In the genomic region with DNA sequence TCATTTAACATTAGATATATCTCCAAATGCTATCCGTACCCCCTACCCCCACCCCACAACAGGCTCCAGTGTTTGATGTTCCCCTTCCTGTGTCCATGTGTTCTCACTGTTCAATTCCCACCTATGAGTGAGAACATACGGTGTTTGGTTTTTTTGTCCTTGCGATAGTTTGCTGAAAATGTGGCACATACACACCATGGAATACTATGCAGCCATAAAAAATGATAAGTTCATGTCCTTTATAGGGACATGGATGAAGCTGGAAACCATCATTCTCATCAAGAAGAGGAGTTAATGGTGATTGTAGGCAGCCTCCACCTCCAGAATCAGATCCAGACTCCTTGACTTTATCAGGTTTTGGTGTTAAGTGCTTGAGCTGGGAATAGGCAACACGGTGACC, we compare ENCODE assay signal across 4 cellular contexts.
DNase-seq lines count a peak whose midpoint lies in the region; ATAC-seq, FAIRE-seq and TF ChIP-seq lines count a peak whose summit lies in the region.
"Not testable (repeated sequence)": the region's sequence is repeated elsewhere in the genome, so short reads cannot be mapped to it uniquely, and the experiment has no call there.

No MANE protein-coding gene starts in this region.

- not testable (repeated sequence) for TF ChIP-seq CTCF in Caco-2 (IDR thresholded peaks at IDR 0.05; ENCODE audit: insufficient read depth in 1 of 2, low read depth in 1 of 2, low read length in 1 of 2, severe bottlenecking in 1 of 2, unreplicated experiment in 1 of 2); HEK293 (tag by site-specific recombination; IDR thresholded peaks at IDR 0.05); K562 (IDR thresholded peaks at IDR 0.05 in 2 of 3, conservative IDR thresholded peaks at IDR 0.05 in 1 of 3; ENCODE audit: insufficient read depth in 2 of 3, low read depth in 1 of 3, low read length in 3 of 3)

- CTCF ChIA-PET in Caco-2 (lab: Charles Lee); K562 (lab: Yijun Ruan, JAX; ENCODE audit: low intra/inter-chr PET ratio): not testable (repeated sequence)
- CTCF ChIA-PET in HEK293 (lab: Yijun Ruan, JAX): interaction anchor here (0.6 kb wide), 1 partner anchor 186 kb away, joined by 3 read pairs; no protein-coding TSS in a partner anchor

- TF ChIP-seq EP300 in K562 (IDR thresholded peaks at IDR 0.05; ENCODE audit: low read length): not testable (repeated sequence)

- H3K27ac ChIP-seq in HEK293 (ENCODE audit: extremely low read depth, low read depth, low read length); K562 (ENCODE audit: extremely low read depth, low read depth, low read length): not testable (repeated sequence)

- H2AFZ ChIP-seq in K562 (ENCODE audit: low read depth, low read length): not testable (repeated sequence)

- not testable (repeated sequence) for H3K4me3 ChIP-seq in Caco-2 (ENCODE audit: low read depth, low read length); HEK293 (ENCODE audit: low read depth, low read length); K562

- not testable (repeated sequence) for BruUV-seq in Caco-2 (replicated peaks; lab: Mats Ljungman, UMichigan); K562 (replicated peaks; lab: Mats Ljungman, UMichigan)

- WGBS in K562 (ENCODE audit: insufficient coverage, low coverage, missing lambda C conversion rate): 6% methylated on average over 3 of the region's 4 CpGs

- H3K79me2 ChIP-seq in K562 (ENCODE audit: control insufficient read depth, insufficient read depth, low read length): not testable (repeated sequence)

- not testable (repeated sequence) for H3K36me3 Mint-ChIP-seq in Caco-2 (ENCODE audit: insufficient read depth, unreplicated experiment)

- not testable (repeated sequence) for FAIRE-seq in K562 (lab: Jason Lieb, UNC)

- not testable (repeated sequence) for TF ChIP-seq RAD21 in K562 (CRISPR knock-in tag; conservative IDR thresholded peaks at IDR 0.05 in 1 of 2, IDR thresholded peaks at IDR 0.05 in 1 of 2)

- not testable (repeated sequence) for H3K27me3 Mint-ChIP-seq in Caco-2 (ENCODE audit: insufficient read depth, unreplicated experiment)

- not testable (repeated sequence) for H3K4me2 ChIP-seq in K562 (ENCODE audit: insufficient read depth, low read length)

- not testable (repeated sequence) for H3K4me1 Mint-ChIP-seq in Caco-2 (ENCODE audit: low read depth, unreplicated experiment)

- H3K36me3 ChIP-seq in Caco-2 (ENCODE audit: control insufficient read depth, insufficient read depth, low read length); HEK293 (ENCODE audit: control insufficient read depth in 2 of 2, insufficient read depth in 1 of 2, low read length in 2 of 2); K562 (ENCODE audit: control insufficient read depth, insufficient read depth, low read length): not testable (repeated sequence)

- not testable (repeated sequence) for TF ChIP-seq POLR2A in K562 (conservative IDR thresholded peaks at IDR 0.05)

- POLR2A ChIA-PET in Caco-2 (lab: Charles Lee); HEK293 (lab: Yijun Ruan, JAX): not testable (repeated sequence)
- POLR2A ChIA-PET in K562 (lab: Yijun Ruan, JAX): interaction anchor here (0.5 kb wide), 1 partner anchor 127 kb away, joined by 3 read pairs; no protein-coding TSS in a partner anchor

- not testable (repeated sequence) for H4K20me1 ChIP-seq in K562 (replicated peaks; ENCODE audit: control insufficient read depth, insufficient read depth, low read length)

- H3K9ac ChIP-seq in K562 (ENCODE audit: insufficient read depth in 1 of 2, low read depth in 2 of 2, low read length in 2 of 2): not testable (repeated sequence)

- peak overlapping the region; percentile 10 for H3K27ac Mint-ChIP-seq in Caco-2 (ENCODE audit: unreplicated experiment)

- not testable (repeated sequence) for H3K27me3 ChIP-seq in Caco-2 (replicated peaks; ENCODE audit: control insufficient read depth, insufficient read depth, low read length); K562 (ENCODE audit: control insufficient read depth in 2 of 2, insufficient read depth in 2 of 2, low read length in 2 of 2)

- intact Hi-C loops in Caco-2 (cut with micrococcal nuclease; ENCODE audit: unreplicated experiment); K562 (cut with micrococcal nuclease): not testable (repeated sequence)

- in situ Hi-C loops in K562 (cut with MboI): not testable (repeated sequence)

- peaks cover 20% of the 10 kb centered on the region for H3K4me1 ChIP-seq in Caco-2
- not testable (repeated sequence) for H3K4me1 ChIP-seq in HEK293 (ENCODE audit: control insufficient read depth, insufficient read depth, low read length); K562 (replicated peaks in 1 of 2; ENCODE audit: control insufficient read depth in 2 of 2, insufficient read depth in 2 of 2, low read length in 2 of 2)

- not testable (repeated sequence) for H3K9me3 Mint-ChIP-seq in Caco-2 (ENCODE audit: unreplicated experiment)

- H3K4me3 Mint-ChIP-seq in Caco-2 (ENCODE audit: unreplicated experiment): not testable (repeated sequence)

- H3K9me1 ChIP-seq in K562 (ENCODE audit: control insufficient read depth, insufficient read depth, low read length): not testable (repeated sequence)

- DNase-seq in AG08395 (ENCODE audit: low spot score): peak; percentile 2
- not testable (repeated sequence) for DNase-seq in Caco-2; K562 (ENCODE audit: extremely low read depth in 1 of 4, low spot score in 3 of 4)

- not testable (repeated sequence) for ATAC-seq in K562

- H3K9me3 ChIP-seq in Caco-2; HEK293 (ENCODE audit: control insufficient read depth, insufficient read depth, low read depth, low read length); K562 (replicated peaks; ENCODE audit: control insufficient read depth, insufficient read depth, low read depth, low read length): not testable (repeated sequence)

TF ChIP-seq in HEK293, 187 proteins besides CTCF, POLR2A, EP300 and RAD21:
- TF ChIP-seq ZNF146 (tag by site-specific recombination; IDR thresholded peaks at IDR 0.05) (peak; percentile 74), SCRT2 (tag by site-specific recombination; IDR thresholded peaks at IDR 0.05) (peak; percentile 24; the same call in 1 of the 2 replicates)
- TF ChIP-seq, protein P1, sequence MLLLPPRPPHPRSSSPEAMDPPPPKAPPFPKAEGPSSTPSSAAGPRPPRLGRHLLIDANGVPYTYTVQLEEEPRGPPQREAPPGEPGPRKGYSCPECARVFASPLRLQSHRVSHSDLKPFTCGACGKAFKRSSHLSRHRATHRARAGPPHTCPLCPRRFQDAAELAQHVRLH (tag by site-specific recombination; IDR thresholded peaks at IDR 0.05): peak; percentile 41; the same call in 1 of the 2 replicates

TF ChIP-seq in K562, 482 proteins besides CTCF, POLR2A, EP300 and RAD21:
- TF ChIP-seq RBM25 (IDR thresholded peaks at IDR 0.05; ENCODE audit: low read depth, low read length, severe bottlenecking) (peak; percentile 30), ZNF146 (CRISPR knock-in tag; IDR thresholded peaks at IDR 0.05; ENCODE audit: unreplicated experiment) (peak; percentile 65)
